ENCODE assay signal across 1 cellular context in genomic region chr9:137620581-137620980, GRCh38.
TF ChIP-seq lines count a peak whose summit lies in the region.

No MANE protein-coding gene starts in this region.

TF ChIP-seq in endothelial cell of umbilical vein, 7 proteins besides CTCF, POLR2A, EP300 and RAD21 (continued from another document):
- TF ChIP-seq FOS (IDR thresholded peaks at IDR 0.05; ENCODE audit: borderline replicate concordance, insufficient read depth, low read length), result no peak
- TF ChIP-seq MAX (IDR thresholded peaks at IDR 0.05; ENCODE audit: insufficient read depth, insufficient read length), result no peak
- TF ChIP-seq JUN (IDR thresholded peaks at IDR 0.05; ENCODE audit: borderline replicate concordance, insufficient read depth, insufficient read length, low read depth), result no peak
- no peak for TF ChIP-seq MYC (IDR thresholded peaks at IDR 0.05; ENCODE audit: low read depth, low read length)
- no peak for TF ChIP-seq POLR2AphosphoS5 (IDR thresholded peaks at IDR 0.05; ENCODE audit: insufficient read depth, low read depth, low read length)
TF ChIP-seq in endothelial cell of umbilical vein: peak in this region for 0.
